Comparison of ENCODE assay signal across 8 cellular contexts in genomic region chr12:123983822-123984485, GRCh38. TPM values are rescaled to one million over a fixed set of nuclear protein-coding genes. Genes with fewer than 3 reads are reported as not detected.
DNase-seq lines count a peak whose midpoint lies in the region; FAIRE-seq and TF ChIP-seq lines count a peak whose summit lies in the region.

No MANE protein-coding gene starts in this region.

- H3K27me3 ChIP-seq in bronchial epithelial cell (ENCODE audit: control insufficient read depth, insufficient read depth, low read length) (no peaks in the 10 kb centered on the region), kidney epithelial cell (ENCODE audit: control insufficient read depth, insufficient read depth, low read length) (no peaks in the 10 kb centered on the region)

- H3K4me3 ChIP-seq in bronchial epithelial cell (ENCODE audit: low read depth, low read length) (no peak overlapping the region), kidney epithelial cell (ENCODE audit: low read depth, low read length) (no peak overlapping the region)

- TF ChIP-seq CTCF in bronchial epithelial cell (IDR thresholded peaks at IDR 0.05; ENCODE audit: insufficient read depth, low read length, severe bottlenecking) (peak; percentile 71), kidney epithelial cell (IDR thresholded peaks at IDR 0.05; ENCODE audit: insufficient read depth, low read length, poor library complexity, severe bottlenecking) (peak; percentile 66)

- no peak for FAIRE-seq in bronchial epithelial cell (lab: Jason Lieb, UNC)

- DNase-seq in SKM-1 treated with dmso at 0.1 percent for 144 hours (lab: John Stamatoyannopoulos, UW; ENCODE audit: unreplicated experiment) = peak; percentile 17
- no peak for DNase-seq in SKM-1 (lab: John Stamatoyannopoulos, UW; ENCODE audit: unreplicated experiment)
- DNase-seq in NCI-H1105 treated with DMSO at 0.1 percent for 48 hours (lab: John Stamatoyannopoulos, UW) = peak; percentile 57
- peak; percentile 21 for DNase-seq in T-helper 9 cell
- peak; percentile 60 for DNase-seq in bronchial epithelial cell (ENCODE audit: low read depth)
- DNase-seq in kidney epithelial cell (ENCODE audit: low read depth) = no peak
- DNase-seq in stimulated activated CD8-positive, alpha-beta memory T cell treated with anti-CD3 and anti-CD28 coated beads, Interleukin-4, amount 100 ng/mL, for 48 hours = peak; percentile 45
- DNase-seq in NK-92 (lab: John Stamatoyannopoulos, UW; ENCODE audit: unreplicated experiment) = no peak

- H3K36me3 ChIP-seq in bronchial epithelial cell (ENCODE audit: control insufficient read depth, insufficient read depth, low read length) (peaks cover 2% of the 10 kb centered on the region), kidney epithelial cell (ENCODE audit: control insufficient read depth, insufficient read depth, low read length) (no peaks in the 10 kb centered on the region)

RNA-seq across cellular contexts. Expression of gene ZNF664, which starts 10.9 kb away (rescaled TPM):
- 83.2 and 88.2 TPM in 2 replicates for total RNA-seq in bronchial epithelial cell
- 97.5 and 122 TPM in 2 replicates for total RNA-seq in kidney epithelial cell

RNA-seq across cellular contexts. Expression of gene CCDC92, which starts 11.3 kb away (rescaled TPM):
- 4.5 and 7.0 TPM in 2 replicates for total RNA-seq in bronchial epithelial cell
- 30.8 and 43.0 TPM in 2 replicates for total RNA-seq in kidney epithelial cell

Comparison
In these comparisons a context has a peak if more than half of its experiments do, and no peak if none do; other contexts are left out.
1. DNase-seq: peak in SKM-1 treated with dmso at 0.1 percent for 144 hours (single experiment), NCI-H1105 treated with DMSO at 0.1 percent for 48 hours (single experiment), T-helper 9 cell (single experiment), bronchial epithelial cell (single experiment) and stimulated activated CD8-positive, alpha-beta memory T cell treated with anti-CD3 and anti-CD28 coated beads, Interleukin-4, amount 100 ng/mL, for 48 hours (single experiment); none in SKM-1 (single experiment), kidney epithelial cell (single experiment) and NK-92 (single experiment).